Comparison of ENCODE assay signal across 8 cellular contexts in the genomic region with DNA sequence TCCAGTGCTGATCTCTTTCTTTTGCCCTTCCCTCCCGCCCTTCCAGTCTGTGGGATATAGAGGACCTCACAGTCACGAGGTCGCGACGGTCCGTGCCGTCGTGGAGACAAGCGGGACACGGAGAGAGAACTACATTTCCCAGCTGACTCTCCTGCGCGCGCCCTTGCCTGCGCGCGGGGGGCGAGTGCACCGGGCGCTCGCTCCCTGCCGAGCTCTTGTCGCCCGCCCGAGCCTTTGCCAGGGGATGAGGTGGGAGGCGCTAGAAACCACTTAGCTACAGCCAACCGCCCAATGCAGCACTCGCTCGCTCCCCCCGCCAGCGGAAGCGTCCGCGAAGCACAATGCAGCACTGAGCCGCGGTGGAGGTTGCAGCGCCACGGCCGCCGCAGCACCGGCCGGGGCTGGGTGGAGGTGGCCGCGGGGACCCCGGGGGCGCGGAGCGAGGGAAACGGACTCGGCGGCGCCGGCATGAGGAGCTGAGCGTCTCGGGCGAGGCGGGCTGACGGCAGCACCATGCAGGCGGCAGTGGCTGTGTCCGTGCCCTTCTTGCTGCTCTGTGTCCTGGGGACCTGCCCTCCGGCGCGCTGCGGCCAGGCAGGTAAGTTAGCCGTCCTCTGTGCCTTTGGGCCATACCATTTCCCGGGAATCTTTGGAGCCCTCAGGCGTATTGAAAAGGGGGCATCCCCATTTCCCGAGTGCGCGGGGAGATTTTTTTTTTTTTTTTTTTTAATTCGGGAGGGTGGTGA. TPM values are rescaled to one million over a fixed set of nuclear protein-coding genes. Genes with fewer than 3 reads are reported as not detected.
DNase-seq lines count a peak whose midpoint lies in the region; ATAC-seq, FAIRE-seq and TF ChIP-seq lines count a peak whose summit lies in the region.

A gene with protein sequence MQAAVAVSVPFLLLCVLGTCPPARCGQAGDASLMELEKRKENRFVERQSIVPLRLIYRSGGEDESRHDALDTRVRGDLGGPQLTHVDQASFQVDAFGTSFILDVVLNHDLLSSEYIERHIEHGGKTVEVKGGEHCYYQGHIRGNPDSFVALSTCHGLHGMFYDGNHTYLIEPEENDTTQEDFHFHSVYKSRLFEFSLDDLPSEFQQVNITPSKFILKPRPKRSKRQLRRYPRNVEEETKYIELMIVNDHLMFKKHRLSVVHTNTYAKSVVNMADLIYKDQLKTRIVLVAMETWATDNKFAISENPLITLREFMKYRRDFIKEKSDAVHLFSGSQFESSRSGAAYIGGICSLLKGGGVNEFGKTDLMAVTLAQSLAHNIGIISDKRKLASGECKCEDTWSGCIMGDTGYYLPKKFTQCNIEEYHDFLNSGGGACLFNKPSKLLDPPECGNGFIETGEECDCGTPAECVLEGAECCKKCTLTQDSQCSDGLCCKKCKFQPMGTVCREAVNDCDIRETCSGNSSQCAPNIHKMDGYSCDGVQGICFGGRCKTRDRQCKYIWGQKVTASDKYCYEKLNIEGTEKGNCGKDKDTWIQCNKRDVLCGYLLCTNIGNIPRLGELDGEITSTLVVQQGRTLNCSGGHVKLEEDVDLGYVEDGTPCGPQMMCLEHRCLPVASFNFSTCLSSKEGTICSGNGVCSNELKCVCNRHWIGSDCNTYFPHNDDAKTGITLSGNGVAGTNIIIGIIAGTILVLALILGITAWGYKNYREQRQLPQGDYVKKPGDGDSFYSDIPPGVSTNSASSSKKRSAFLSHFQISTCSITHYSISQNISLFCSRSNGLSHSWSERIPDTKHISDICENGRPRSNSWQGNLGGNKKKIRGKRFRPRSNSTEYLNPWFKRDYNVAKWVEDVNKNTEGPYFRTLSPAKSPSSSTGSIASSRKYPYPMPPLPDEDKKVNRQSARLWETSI (plus strand): TSS at position 299 of the 746 bp plus-strand sequence. CDS start 215 bp downstream, at position 514.

- H3K36me3 ChIP-seq in kidney (ENCODE audit: control insufficient read depth in 1 of 2, insufficient read depth in 2 of 2, low read length in 2 of 2): no peaks in the 10 kb centered on the region

- TF ChIP-seq CTCF in AG10803 (conservative IDR thresholded peaks at IDR 0.05; ENCODE audit: low read length) (no peak), kidney (IDR thresholded peaks at IDR 0.05; ENCODE audit: borderline replicate concordance, extremely low read depth, insufficient read depth) (peak; percentile 11)

- H3K27ac ChIP-seq in kidney (ENCODE audit: low read depth in 2 of 2, low read length in 2 of 2): peak within 1 kb of the TSS in 1 of 2 donors; percentile 20

- H3K9me3 ChIP-seq in kidney (ENCODE audit: control insufficient read depth in 1 of 2, low read length in 2 of 2): no peaks in the 10 kb centered on the region

- peak within 1 kb of the TSS; percentile 63 for H3K4me3 ChIP-seq in AG10803 (ENCODE audit: low read length)
- peak within 1 kb of the TSS; percentile 82 to 84 for H3K4me3 ChIP-seq in kidney (ENCODE audit: low read length in 2 of 2)

- H3K9ac ChIP-seq in kidney (ENCODE audit: low read length in 2 of 2): peak within 1 kb of the TSS in 1 of 2 donors; percentile 46

- intact Hi-C loops in kidney (cut with DNase I): no loop called here

- ATAC-seq in GM19023 (IDR thresholded peaks at IDR 0.05; ENCODE audit: unreplicated experiment) (peak; percentile 95), HG03196 (IDR thresholded peaks at IDR 0.05; ENCODE audit: unreplicated experiment) (peak; percentile 98)

- no peak for FAIRE-seq in kidney (lab: Jason Lieb, UNC)

- peak; percentile 58 for DNase-seq in AG10803 (ENCODE audit: low read depth)
- DNase-seq in NCI-H2227 treated with DMSO at 0.1 percent for 48 hours (lab: John Stamatoyannopoulos, UW): peak; percentile 94
- peak; percentile 31 for DNase-seq in activated CD4-positive, CD25-positive, alpha-beta regulatory T cell treated with anti-CD3 and anti-CD28 coated beads, Interleukin-2, amount 50 U/mL, for 16 hours (ENCODE audit: low read depth, low spot score)
- peak; percentile 96 for DNase-seq in cerebellar cortex (ENCODE audit: low spot score)
- peak; percentile 95 for DNase-seq in kidney
- peak; percentile 87 for DNase-seq in stimulated activated CD4-positive, alpha-beta T cell treated with anti-CD3 and anti-CD28 coated beads, Interleukin-15, amount 100 ng/mL, for 24 hours

- peaks cover 0 to 7% of the 10 kb centered on the region in 2 donors for H3K4me1 ChIP-seq in kidney (ENCODE audit: control insufficient read depth in 1 of 2, insufficient read depth in 1 of 2, low read depth in 1 of 2, low read length in 2 of 2)

RNA-seq across cellular contexts. Expression of the gene that starts here (rescaled TPM):
- 7.9 TPM for total RNA-seq in kidney
- 2.2 TPM for polyA plus RNA-seq in kidney (ENCODE audit: insufficient read depth, low read depth, low replicate concordance)

Comparison
In these comparisons a context has a peak if more than half of its experiments do, and no peak if none do; other contexts are left out.
1. DNase-seq: peak in every context shown above with its lines; median percentile 96 in cerebellar cortex; 95 in kidney; 94 in NCI-H2227 treated with DMSO at 0.1 percent for 48 hours; 87 in stimulated activated CD4-positive, alpha-beta T cell treated with anti-CD3 and anti-CD28 coated beads, Interleukin-15, amount 100 ng/mL, for 24 hours; 58 in AG10803; 31 in activated CD4-positive, CD25-positive, alpha-beta regulatory T cell treated with anti-CD3 and anti-CD28 coated beads, Interleukin-2, amount 50 U/mL, for 16 hours.